1 cellular context compared by ENCODE assay signal in the genomic region with DNA sequence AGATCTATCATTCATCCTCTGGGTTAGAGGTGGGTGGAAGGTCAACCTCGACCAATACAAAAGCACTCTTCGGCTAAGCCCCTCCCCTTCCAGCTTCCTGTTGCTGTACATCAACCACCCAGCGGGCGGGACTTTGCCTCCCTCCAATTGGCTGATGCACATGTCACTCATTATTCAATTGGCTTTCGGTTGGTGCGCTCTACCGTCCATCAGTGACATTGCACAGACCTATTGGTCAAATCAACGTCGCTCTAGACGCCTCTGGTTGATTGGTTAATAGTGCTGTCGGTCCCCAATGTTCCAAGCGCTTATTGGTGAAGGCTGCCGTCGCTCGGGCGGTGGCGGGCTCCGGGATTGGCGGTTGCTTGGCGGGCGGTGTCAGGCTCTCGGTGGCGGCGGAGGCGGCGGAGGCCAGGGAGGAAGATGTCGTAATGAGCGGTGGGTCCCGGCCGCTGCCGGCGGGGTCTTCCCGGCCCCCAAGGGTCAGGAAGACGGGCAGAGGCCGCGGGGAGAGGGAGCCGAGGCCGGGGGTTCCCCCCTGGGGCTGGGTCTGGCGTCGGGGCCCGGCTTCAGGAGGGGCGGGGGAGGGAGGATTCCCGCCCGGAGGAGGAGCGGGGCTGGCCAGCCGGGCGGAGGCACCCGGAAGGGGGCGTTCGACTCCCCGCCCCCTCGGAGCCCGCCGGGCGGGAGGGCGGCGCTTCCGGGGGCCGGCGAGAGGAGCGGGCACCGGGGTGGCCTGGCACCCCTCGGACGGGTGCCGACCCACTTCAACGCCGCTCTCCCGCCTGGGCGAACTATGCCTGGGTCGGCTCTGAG.
TF ChIP-seq lines count a peak whose summit lies in the region.

A gene (plus strand): TSS at position 381 of the 816 bp plus-strand sequence. CDS start 51 bp downstream, at position 432.

TF ChIP-seq in HepG2, 621 proteins besides CTCF, POLR2A, EP300 and RAD21 (continued from another document and continues in another):
- TF ChIP-seq, protein P1, sequence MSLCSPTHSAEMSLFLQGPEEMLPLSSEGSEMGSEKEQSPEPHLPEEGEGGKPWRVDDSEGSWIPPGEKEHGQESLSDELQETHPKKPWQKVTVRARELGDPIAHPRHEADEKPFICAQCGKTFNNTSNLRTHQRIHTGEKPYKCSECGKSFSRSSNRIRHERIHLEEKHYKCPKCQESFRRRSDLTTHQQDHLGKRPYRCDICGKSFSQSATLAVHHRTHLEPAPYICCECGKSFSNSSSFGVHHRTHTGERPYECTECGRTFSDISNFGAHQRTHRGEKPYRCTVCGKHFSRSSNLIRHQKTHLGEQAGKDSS (CRISPR knock-in tag; IDR thresholded peaks at IDR 0.05; ENCODE audit: borderline replicate concordance, low read depth) = 0 out of 2 replicates have a peak, but pooled peaks have one; percentile 2
- TF ChIP-seq ZNF766 (CRISPR knock-in tag; IDR thresholded peaks at IDR 0.05; ENCODE audit: borderline replicate concordance) (0 out of 2 replicates have a peak, but pooled peaks have one; percentile 71), AGO2 (optimal IDR thresholded peaks at IDR 0.05; ENCODE audit: low read depth, low read length) (peak; percentile 88), RORA (CRISPR knock-in tag; IDR thresholded peaks at IDR 0.05) (no peak), CHCHD3 (CRISPR knock-in tag; IDR thresholded peaks at IDR 0.05) (no peak), RXRA (CRISPR knock-in tag; IDR thresholded peaks at IDR 0.05) (no peak; the same call in none of the 2 replicates), ZNF567 (CRISPR knock-in tag; IDR thresholded peaks at IDR 0.05; ENCODE audit: borderline replicate concordance) (no peak), ELF1 (CRISPR knock-in tag; IDR thresholded peaks at IDR 0.05) (peak; percentile 92), ZNF776 (CRISPR knock-in tag; IDR thresholded peaks at IDR 0.05) (peak; percentile 55; the same call in 1 of the 2 replicates), CREM (IDR thresholded peaks at IDR 0.05) (peak; percentile 98), CREM (CRISPR knock-in tag; IDR thresholded peaks at IDR 0.05) (0 out of 2 replicates have a peak, but pooled peaks have one; percentile 36), NR2C2 (CRISPR knock-in tag; IDR thresholded peaks at IDR 0.05; ENCODE audit: borderline replicate concordance) (peak; percentile 99), BRD4 (CRISPR knock-in tag; IDR thresholded peaks at IDR 0.05) (no peak), AGO1 (IDR thresholded peaks at IDR 0.05; ENCODE audit: low read depth, low read length, poor library complexity, severe bottlenecking) (peak; percentile 83), ZNF138 (CRISPR knock-in tag; IDR thresholded peaks at IDR 0.05; ENCODE audit: low read depth) (peak; percentile 63; the same call in 1 of the 2 replicates), TCF12 (IDR thresholded peaks at IDR 0.05) (no peak), TCF12 (CRISPR knock-in tag; IDR thresholded peaks at IDR 0.05) (0 out of 2 replicates have a peak, but pooled peaks have one; percentile 28), PAWR (CRISPR knock-in tag; IDR thresholded peaks at IDR 0.05; ENCODE audit: borderline replicate concordance) (no peak), ZNF24 (IDR thresholded peaks at IDR 0.05) (no peak), SALL1 (CRISPR knock-in tag; IDR thresholded peaks at IDR 0.05) (peak; percentile 56), GATAD1 (CRISPR knock-in tag; IDR thresholded peaks at IDR 0.05) (peak; percentile 80), SRSF1 (optimal IDR thresholded peaks at IDR 0.05; ENCODE audit: low read depth, low read length) (peak; percentile 93), KAT8 (CRISPR knock-in tag; IDR thresholded peaks at IDR 0.05) (peak; percentile 77), SP5 (CRISPR knock-in tag; IDR thresholded peaks at IDR 0.05; ENCODE audit: borderline replicate concordance, low read depth) (peak; percentile 77), CENPT (CRISPR knock-in tag; IDR thresholded peaks at IDR 0.05; ENCODE audit: low read depth) (peak; percentile 63; the same call in 1 of the 2 replicates), HNRNPLL (IDR thresholded peaks at IDR 0.05; ENCODE audit: low read depth, low read length, poor library complexity, severe bottlenecking) (peak; percentile 81), BORCS8-MEF2B (CRISPR knock-in tag; IDR thresholded peaks at IDR 0.05) (no peak), HES4 (CRISPR knock-in tag; IDR thresholded peaks at IDR 0.05; ENCODE audit: borderline replicate concordance) (no peak), ZNF430 (CRISPR knock-in tag; IDR thresholded peaks at IDR 0.05) (peak; percentile 74; the same call in 1 of the 2 replicates), XRCC5 (optimal IDR thresholded peaks at IDR 0.05; ENCODE audit: low read length) (peak; percentile 48), ZNF441 (CRISPR knock-in tag; IDR thresholded peaks at IDR 0.05; ENCODE audit: borderline replicate concordance) (no peak)
- TF ChIP-seq, protein P2, sequence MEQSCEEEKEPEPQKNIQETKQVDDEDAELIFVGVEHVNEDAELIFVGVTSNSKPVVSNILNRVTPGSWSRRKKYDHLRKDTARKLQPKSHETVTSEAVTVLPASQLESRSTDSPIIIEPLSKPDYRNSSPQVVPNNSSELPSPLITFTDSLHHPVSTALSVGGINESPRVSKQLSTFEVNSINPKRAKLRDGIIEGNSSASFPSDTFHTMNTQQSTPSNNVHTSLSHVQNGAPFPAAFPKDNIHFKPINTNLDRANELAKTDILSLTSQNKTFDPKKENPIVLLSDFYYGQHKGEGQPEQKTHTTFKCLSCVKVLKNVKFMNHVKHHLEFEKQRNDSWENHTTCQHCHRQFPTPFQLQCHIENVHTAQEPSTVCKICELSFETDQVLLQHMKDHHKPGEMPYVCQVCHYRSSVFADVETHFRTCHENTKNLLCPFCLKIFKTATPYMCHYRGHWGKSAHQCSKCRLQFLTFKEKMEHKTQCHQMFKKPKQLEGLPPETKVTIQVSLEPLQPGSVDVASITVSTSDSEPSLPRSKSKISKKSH (CRISPR knock-in tag; IDR thresholded peaks at IDR 0.05; ENCODE audit: borderline replicate concordance) = peak; percentile 59; the same call in 1 of the 2 replicates
- TF ChIP-seq, protein P3, sequence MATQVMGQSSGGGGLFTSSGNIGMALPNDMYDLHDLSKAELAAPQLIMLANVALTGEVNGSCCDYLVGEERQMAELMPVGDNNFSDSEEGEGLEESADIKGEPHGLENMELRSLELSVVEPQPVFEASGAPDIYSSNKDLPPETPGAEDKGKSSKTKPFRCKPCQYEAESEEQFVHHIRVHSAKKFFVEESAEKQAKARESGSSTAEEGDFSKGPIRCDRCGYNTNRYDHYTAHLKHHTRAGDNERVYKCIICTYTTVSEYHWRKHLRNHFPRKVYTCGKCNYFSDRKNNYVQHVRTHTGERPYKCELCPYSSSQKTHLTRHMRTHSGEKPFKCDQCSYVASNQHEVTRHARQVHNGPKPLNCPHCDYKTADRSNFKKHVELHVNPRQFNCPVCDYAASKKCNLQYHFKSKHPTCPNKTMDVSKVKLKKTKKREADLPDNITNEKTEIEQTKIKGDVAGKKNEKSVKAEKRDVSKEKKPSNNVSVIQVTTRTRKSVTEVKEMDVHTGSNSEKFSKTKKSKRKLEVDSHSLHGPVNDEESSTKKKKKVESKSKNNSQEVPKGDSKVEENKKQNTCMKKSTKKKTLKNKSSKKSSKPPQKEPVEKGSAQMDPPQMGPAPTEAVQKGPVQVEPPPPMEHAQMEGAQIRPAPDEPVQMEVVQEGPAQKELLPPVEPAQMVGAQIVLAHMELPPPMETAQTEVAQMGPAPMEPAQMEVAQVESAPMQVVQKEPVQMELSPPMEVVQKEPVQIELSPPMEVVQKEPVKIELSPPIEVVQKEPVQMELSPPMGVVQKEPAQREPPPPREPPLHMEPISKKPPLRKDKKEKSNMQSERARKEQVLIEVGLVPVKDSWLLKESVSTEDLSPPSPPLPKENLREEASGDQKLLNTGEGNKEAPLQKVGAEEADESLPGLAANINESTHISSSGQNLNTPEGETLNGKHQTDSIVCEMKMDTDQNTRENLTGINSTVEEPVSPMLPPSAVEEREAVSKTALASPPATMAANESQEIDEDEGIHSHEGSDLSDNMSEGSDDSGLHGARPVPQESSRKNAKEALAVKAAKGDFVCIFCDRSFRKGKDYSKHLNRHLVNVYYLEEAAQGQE (IDR thresholded peaks at IDR 0.05; ENCODE audit: borderline replicate concordance in 1 of 2, low read depth in 1 of 2, low read length in 2 of 2) = no peak
- TF ChIP-seq, protein P4, sequence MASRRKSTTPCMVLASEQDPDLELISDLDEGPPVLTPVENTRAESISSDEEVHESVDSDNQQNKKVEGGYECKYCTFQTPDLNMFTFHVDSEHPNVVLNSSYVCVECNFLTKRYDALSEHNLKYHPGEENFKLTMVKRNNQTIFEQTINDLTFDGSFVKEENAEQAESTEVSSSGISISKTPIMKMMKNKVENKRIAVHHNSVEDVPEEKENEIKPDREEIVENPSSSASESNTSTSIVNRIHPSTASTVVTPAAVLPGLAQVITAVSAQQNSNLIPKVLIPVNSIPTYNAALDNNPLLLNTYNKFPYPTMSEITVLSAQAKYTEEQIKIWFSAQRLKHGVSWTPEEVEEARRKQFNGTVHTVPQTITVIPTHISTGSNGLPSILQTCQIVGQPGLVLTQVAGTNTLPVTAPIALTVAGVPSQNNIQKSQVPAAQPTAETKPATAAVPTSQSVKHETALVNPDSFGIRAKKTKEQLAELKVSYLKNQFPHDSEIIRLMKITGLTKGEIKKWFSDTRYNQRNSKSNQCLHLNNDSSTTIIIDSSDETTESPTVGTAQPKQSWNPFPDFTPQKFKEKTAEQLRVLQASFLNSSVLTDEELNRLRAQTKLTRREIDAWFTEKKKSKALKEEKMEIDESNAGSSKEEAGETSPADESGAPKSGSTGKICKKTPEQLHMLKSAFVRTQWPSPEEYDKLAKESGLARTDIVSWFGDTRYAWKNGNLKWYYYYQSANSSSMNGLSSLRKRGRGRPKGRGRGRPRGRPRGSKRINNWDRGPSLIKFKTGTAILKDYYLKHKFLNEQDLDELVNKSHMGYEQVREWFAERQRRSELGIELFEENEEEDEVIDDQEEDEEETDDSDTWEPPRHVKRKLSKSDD (CRISPR knock-in tag; IDR thresholded peaks at IDR 0.05; ENCODE audit: low read depth) = no peak
- TF ChIP-seq, protein P5, sequence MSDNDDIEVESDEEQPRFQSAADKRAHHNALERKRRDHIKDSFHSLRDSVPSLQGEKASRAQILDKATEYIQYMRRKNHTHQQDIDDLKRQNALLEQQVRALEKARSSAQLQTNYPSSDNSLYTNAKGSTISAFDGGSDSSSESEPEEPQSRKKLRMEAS (IDR thresholded peaks at IDR 0.05) = peak; percentile 38; the same call in 1 of the 2 replicates
- TF ChIP-seq, protein P6, sequence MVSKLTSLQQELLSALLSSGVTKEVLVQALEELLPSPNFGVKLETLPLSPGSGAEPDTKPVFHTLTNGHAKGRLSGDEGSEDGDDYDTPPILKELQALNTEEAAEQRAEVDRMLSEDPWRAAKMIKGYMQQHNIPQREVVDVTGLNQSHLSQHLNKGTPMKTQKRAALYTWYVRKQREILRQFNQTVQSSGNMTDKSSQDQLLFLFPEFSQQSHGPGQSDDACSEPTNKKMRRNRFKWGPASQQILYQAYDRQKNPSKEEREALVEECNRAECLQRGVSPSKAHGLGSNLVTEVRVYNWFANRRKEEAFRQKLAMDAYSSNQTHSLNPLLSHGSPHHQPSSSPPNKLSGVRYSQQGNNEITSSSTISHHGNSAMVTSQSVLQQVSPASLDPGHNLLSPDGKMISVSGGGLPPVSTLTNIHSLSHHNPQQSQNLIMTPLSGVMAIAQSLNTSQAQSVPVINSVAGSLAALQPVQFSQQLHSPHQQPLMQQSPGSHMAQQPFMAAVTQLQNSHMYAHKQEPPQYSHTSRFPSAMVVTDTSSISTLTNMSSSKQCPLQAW (CRISPR knock-in tag; IDR thresholded peaks at IDR 0.05) = peak; percentile 14; the same call in 1 of the 2 replicates
- TF ChIP-seq, protein P7, sequence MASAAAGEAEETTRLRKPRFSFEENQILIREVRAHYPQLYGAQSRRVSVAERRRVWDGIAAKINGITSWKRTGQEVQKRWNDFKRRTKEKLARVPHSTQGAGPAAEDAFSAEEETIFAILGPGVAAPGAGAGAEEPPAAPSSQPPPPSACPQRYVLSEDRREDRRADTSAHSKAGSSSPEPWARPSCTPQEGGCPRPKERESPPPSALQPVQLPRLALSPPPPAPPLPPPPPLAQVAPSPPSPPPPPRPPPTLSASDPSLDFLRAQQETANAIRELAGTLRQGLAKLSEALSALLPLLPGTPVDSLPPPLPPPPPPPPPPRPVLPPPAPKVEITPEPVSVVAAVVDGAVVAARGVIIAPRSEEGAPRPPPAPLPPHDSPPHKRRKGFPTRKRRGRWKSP (CRISPR knock-in tag; IDR thresholded peaks at IDR 0.05) = peak; percentile 37; the same call in 1 of the 2 replicates
- TF ChIP-seq, protein P8, sequence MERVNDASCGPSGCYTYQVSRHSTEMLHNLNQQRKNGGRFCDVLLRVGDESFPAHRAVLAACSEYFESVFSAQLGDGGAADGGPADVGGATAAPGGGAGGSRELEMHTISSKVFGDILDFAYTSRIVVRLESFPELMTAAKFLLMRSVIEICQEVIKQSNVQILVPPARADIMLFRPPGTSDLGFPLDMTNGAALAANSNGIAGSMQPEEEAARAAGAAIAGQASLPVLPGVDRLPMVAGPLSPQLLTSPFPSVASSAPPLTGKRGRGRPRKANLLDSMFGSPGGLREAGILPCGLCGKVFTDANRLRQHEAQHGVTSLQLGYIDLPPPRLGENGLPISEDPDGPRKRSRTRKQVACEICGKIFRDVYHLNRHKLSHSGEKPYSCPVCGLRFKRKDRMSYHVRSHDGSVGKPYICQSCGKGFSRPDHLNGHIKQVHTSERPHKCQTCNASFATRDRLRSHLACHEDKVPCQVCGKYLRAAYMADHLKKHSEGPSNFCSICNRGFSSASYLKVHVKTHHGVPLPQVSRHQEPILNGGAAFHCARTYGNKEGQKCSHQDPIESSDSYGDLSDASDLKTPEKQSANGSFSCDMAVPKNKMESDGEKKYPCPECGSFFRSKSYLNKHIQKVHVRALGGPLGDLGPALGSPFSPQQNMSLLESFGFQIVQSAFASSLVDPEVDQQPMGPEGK (CRISPR knock-in tag; IDR thresholded peaks at IDR 0.05) = peak; percentile 86
- TF ChIP-seq, protein P9, sequence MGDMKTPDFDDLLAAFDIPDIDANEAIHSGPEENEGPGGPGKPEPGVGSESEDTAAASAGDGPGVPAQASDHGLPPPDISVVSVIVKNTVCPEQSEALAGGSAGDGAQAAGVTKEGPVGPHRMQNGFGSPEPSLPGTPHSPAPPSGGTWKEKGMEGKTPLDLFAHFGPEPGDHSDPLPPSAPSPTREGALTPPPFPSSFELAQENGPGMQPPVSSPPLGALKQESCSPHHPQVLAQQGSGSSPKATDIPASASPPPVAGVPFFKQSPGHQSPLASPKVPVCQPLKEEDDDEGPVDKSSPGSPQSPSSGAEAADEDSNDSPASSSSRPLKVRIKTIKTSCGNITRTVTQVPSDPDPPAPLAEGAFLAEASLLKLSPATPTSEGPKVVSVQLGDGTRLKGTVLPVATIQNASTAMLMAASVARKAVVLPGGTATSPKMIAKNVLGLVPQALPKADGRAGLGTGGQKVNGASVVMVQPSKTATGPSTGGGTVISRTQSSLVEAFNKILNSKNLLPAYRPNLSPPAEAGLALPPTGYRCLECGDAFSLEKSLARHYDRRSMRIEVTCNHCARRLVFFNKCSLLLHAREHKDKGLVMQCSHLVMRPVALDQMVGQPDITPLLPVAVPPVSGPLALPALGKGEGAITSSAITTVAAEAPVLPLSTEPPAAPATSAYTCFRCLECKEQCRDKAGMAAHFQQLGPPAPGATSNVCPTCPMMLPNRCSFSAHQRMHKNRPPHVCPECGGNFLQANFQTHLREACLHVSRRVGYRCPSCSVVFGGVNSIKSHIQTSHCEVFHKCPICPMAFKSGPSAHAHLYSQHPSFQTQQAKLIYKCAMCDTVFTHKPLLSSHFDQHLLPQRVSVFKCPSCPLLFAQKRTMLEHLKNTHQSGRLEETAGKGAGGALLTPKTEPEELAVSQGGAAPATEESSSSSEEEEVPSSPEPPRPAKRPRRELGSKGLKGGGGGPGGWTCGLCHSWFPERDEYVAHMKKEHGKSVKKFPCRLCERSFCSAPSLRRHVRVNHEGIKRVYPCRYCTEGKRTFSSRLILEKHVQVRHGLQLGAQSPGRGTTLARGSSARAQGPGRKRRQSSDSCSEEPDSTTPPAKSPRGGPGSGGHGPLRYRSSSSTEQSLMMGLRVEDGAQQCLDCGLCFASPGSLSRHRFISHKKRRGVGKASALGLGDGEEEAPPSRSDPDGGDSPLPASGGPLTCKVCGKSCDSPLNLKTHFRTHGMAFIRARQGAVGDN (CRISPR knock-in tag; IDR thresholded peaks at IDR 0.05) = peak; percentile 81; the same call in 1 of the 2 replicates
